In the genomic region with DNA sequence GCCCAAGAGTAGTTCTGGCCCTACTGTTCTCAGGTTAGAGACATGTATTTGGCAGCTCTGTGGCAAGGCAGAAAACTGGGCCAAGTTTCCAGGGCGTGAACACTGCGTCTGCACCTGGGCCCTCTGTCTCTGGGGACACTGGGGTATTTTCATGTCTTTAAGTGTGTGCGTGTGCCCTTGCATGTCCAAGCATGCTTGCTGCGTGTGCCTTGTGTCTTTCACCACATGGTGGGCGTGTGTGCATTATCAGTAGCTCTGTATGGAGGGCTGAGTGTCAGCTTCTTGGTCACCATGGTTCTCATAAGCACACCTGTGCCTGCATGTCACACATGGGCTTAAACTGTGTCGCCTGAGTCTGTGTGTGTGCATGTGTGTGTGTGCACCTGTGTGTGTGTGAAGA, we compare ENCODE assay signal across 11 cellular contexts.
A peak's percentile ranks its signal among the peaks of the same experiment; 100 is the strongest.
DNase-seq lines count a peak whose midpoint lies in the region; ATAC-seq and TF ChIP-seq lines count a peak whose summit lies in the region.
"Had no signal": no experiment of that assay in that cellular context is flagged by ENCODE, and none has a peak within 500 bp of the region (broad histone marks: within the 10 kb centered on the region; RNA-seq: fewer than 3 reads in every experiment).

No MANE protein-coding gene starts in this region.

- DNase-seq in progenitor cell of endocrine pancreas (ENCODE audit: low spot score, unreplicated experiment) = no peak
- DNase-seq in CD8-positive, alpha-beta memory T cell = no peak
- DNase-seq in stimulated activated naive CD8-positive, alpha-beta T cell treated with anti-CD3 and anti-CD28 coated beads, Interleukin-15, amount 100 ng/mL, for 72 hours = no peak
- no peak for DNase-seq in DMS53 treated with DMSO at 0.1 percent for 48 hours (lab: John Stamatoyannopoulos, UW; ENCODE audit: unreplicated experiment)
- DNase-seq: activated naive CD8-positive, alpha-beta T cell treated with anti-CD3 and anti-CD28 coated beads for 36 hours; effector memory CD4-positive, alpha-beta T cell had no signal

- CTCF ChIA-PET in HEK293 (lab: Yijun Ruan, JAX) = no interaction called here
- CTCF ChIA-PET in CD8-positive, alpha-beta memory T cell (lab: Charles Lee) = no interaction called here

- TF ChIP-seq CTCF in HEK293 (tag by site-specific recombination; IDR thresholded peaks at IDR 0.05) = no peak
- no peak for TF ChIP-seq CTCF in progenitor cell of endocrine pancreas (IDR thresholded peaks at IDR 0.05; ENCODE audit: unreplicated experiment)

- no peaks in the 10 kb centered on the region for H3K9me3 ChIP-seq in HEK293 (ENCODE audit: control insufficient read depth, insufficient read depth, low read depth, low read length)
- H3K9me3 ChIP-seq in CD8-positive, alpha-beta memory T cell (ENCODE audit: low read length) = no peaks in the 10 kb centered on the region
- H3K9me3 ChIP-seq: neutrophil had no signal

- H3K27ac Mint-ChIP-seq in progenitor cell of endocrine pancreas = peak overlapping the region; percentile 64
- H3K27ac Mint-ChIP-seq in CD8-positive, alpha-beta memory T cell = no peak overlapping the region
- no peak overlapping the region for H3K27ac Mint-ChIP-seq in stimulated activated naive CD8-positive, alpha-beta T cell treated with anti-CD3 and anti-CD28 coated beads, Interleukin-15, amount 100 ng/mL, for 72 hours
- H3K27ac Mint-ChIP-seq: activated naive CD8-positive, alpha-beta T cell treated with anti-CD3 and anti-CD28 coated beads for 36 hours; WTC11 had no signal

- POLR2A ChIA-PET in HEK293 (lab: Yijun Ruan, JAX) = no interaction called here
- POLR2A ChIA-PET in CD8-positive, alpha-beta memory T cell (lab: Charles Lee) = no interaction called here

- peaks cover 24% of the 10 kb centered on the region for H3K36me3 Mint-ChIP-seq in progenitor cell of endocrine pancreas (ENCODE audit: insufficient read depth)
- peaks cover 4 to 40% (median 5%) of the 10 kb centered on the region in 3 donors for H3K36me3 Mint-ChIP-seq in CD8-positive, alpha-beta memory T cell
- H3K36me3 Mint-ChIP-seq: WTC11 had no signal

- ATAC-seq in GM18909 (IDR thresholded peaks at IDR 0.05; ENCODE audit: poor library complexity, unreplicated experiment) (peak; percentile 88), HG03439 (IDR thresholded peaks at IDR 0.05; ENCODE audit: unreplicated experiment) (peak; percentile 82)
- ATAC-seq in stimulated activated naive CD8-positive, alpha-beta T cell treated with anti-CD3 and anti-CD28 coated beads, Interleukin-15, amount 100 ng/mL, for 72 hours = no peak
- ATAC-seq: WTC11 had no signal

- no peaks in the 10 kb centered on the region for H3K27me3 Mint-ChIP-seq in progenitor cell of endocrine pancreas
- H3K27me3 Mint-ChIP-seq in CD8-positive, alpha-beta memory T cell = no peaks in the 10 kb centered on the region
- no peaks in the 10 kb centered on the region for H3K27me3 Mint-ChIP-seq in stimulated activated naive CD8-positive, alpha-beta T cell treated with anti-CD3 and anti-CD28 coated beads, Interleukin-15, amount 100 ng/mL, for 72 hours
- H3K27me3 Mint-ChIP-seq: activated naive CD8-positive, alpha-beta T cell treated with anti-CD3 and anti-CD28 coated beads for 36 hours had no signal

- H3K4me3 ChIP-seq in HEK293 (ENCODE audit: low read depth, low read length) = no peak overlapping the region
- H3K4me3 ChIP-seq in CD8-positive, alpha-beta memory T cell (ENCODE audit: low read length) = no peak overlapping the region

- H3K27me3 ChIP-seq in CD8-positive, alpha-beta memory T cell (ENCODE audit: insufficient read depth, low read length, poor library complexity, severe bottlenecking) = no peaks in the 10 kb centered on the region
- H3K27me3 ChIP-seq: neutrophil had no signal

- H3K4me3 Mint-ChIP-seq in progenitor cell of endocrine pancreas (ENCODE audit: low read depth) = no peak overlapping the region
- H3K4me3 Mint-ChIP-seq in CD8-positive, alpha-beta memory T cell = no peak overlapping the region
- no peak overlapping the region for H3K4me3 Mint-ChIP-seq in stimulated activated naive CD8-positive, alpha-beta T cell treated with anti-CD3 and anti-CD28 coated beads, Interleukin-15, amount 100 ng/mL, for 72 hours
- H3K4me3 Mint-ChIP-seq: activated naive CD8-positive, alpha-beta T cell treated with anti-CD3 and anti-CD28 coated beads for 36 hours; WTC11 had no signal

- H3K4me1 Mint-ChIP-seq in progenitor cell of endocrine pancreas (ENCODE audit: low read depth) = peaks cover 43% of the 10 kb centered on the region
- peaks cover 0 to 8% (median 8%) of the 10 kb centered on the region in 3 donors for H3K4me1 Mint-ChIP-seq in CD8-positive, alpha-beta memory T cell
- peaks cover 21% of the 10 kb centered on the region for H3K4me1 Mint-ChIP-seq in stimulated activated naive CD8-positive, alpha-beta T cell treated with anti-CD3 and anti-CD28 coated beads, Interleukin-15, amount 100 ng/mL, for 72 hours
- H3K4me1 Mint-ChIP-seq: activated naive CD8-positive, alpha-beta T cell treated with anti-CD3 and anti-CD28 coated beads for 36 hours had no signal

- H3K27ac ChIP-seq in HEK293 (ENCODE audit: extremely low read depth, low read depth, low read length) = no peak overlapping the region
- H3K27ac ChIP-seq in CD8-positive, alpha-beta memory T cell (ENCODE audit: low read depth, low read length) = no peak overlapping the region
- H3K27ac ChIP-seq: neutrophil had no signal

- no peaks in the 10 kb centered on the region for H3K4me1 ChIP-seq in HEK293 (ENCODE audit: control insufficient read depth, insufficient read depth, low read length)
- H3K4me1 ChIP-seq in CD8-positive, alpha-beta memory T cell (ENCODE audit: insufficient read depth, low read length) = no peaks in the 10 kb centered on the region

- H3K36me3 ChIP-seq in HEK293 (ENCODE audit: control insufficient read depth in 2 of 2, insufficient read depth in 1 of 2, low read length in 2 of 2) = peaks cover 0 to 17% of the 10 kb centered on the region in 2 experiments; a peak in 2 of 3 replicates
- H3K36me3 ChIP-seq in CD8-positive, alpha-beta memory T cell (ENCODE audit: insufficient read depth, low read length) = no peaks in the 10 kb centered on the region

- H3K9me3 Mint-ChIP-seq in progenitor cell of endocrine pancreas (ENCODE audit: low read depth) = peaks cover 3% of the 10 kb centered on the region
- no peaks in the 10 kb centered on the region for H3K9me3 Mint-ChIP-seq in CD8-positive, alpha-beta memory T cell
- no peaks in the 10 kb centered on the region for H3K9me3 Mint-ChIP-seq in stimulated activated naive CD8-positive, alpha-beta T cell treated with anti-CD3 and anti-CD28 coated beads, Interleukin-15, amount 100 ng/mL, for 72 hours
- H3K9me3 Mint-ChIP-seq: activated naive CD8-positive, alpha-beta T cell treated with anti-CD3 and anti-CD28 coated beads for 36 hours had no signal

TF ChIP-seq in HEK293, 187 proteins besides CTCF, POLR2A, EP300 and RAD21:
- TF ChIP-seq ZNF792 (tag by site-specific recombination; IDR thresholded peaks at IDR 0.05) = no peak
- TF ChIP-seq, protein P1, sequence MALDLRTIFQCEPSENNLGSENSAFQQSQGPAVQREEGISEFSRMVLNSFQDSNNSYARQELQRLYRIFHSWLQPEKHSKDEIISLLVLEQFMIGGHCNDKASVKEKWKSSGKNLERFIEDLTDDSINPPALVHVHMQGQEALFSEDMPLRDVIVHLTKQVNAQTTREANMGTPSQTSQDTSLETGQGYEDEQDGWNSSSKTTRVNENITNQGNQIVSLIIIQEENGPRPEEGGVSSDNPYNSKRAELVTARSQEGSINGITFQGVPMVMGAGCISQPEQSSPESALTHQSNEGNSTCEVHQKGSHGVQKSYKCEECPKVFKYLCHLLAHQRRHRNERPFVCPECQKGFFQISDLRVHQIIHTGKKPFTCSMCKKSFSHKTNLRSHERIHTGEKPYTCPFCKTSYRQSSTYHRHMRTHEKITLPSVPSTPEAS (tag by site-specific recombination; IDR thresholded peaks at IDR 0.05) = 0 out of 2 replicates have a peak, but pooled peaks have one; percentile 34
